14 cellular contexts compared by ENCODE assay signal in the genomic region with DNA sequence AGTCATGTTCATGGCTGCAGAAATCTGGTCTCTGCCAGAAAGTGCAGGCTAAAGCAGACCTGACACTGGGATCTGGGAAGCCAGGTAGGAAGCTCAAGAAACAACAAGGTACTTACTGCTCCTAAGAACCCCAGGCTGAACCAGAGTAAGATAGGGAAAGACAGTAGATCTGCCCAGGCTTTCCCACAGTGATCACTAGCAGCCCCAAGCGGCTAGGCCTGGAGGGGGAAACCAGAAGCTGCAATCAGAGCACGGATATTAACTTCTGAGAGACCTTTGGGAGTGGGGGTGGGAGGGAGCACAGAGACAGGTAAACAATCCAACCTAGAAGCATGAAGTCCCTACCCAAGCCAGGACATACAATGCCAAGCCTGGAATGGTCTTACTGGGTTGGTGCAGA.
A peak's percentile ranks its signal among the peaks of the same experiment; 100 is the strongest.
DNase-seq lines count a peak whose midpoint lies in the region; ATAC-seq and TF ChIP-seq lines count a peak whose summit lies in the region.
"Had no signal": no experiment of that assay in that cellular context is flagged by ENCODE, and none has a peak within 500 bp of the region (broad histone marks: within the 10 kb centered on the region; RNA-seq: fewer than 3 reads in every experiment).

No MANE protein-coding gene starts in this region.

- H3K79me2 ChIP-seq in smooth muscle cell (ENCODE audit: low read depth), result peaks cover 71% of the 10 kb centered on the region

- WGBS in body of pancreas, 2 donors, result 33 to 39% methylated on average over 2 of the region's 2 CpGs
- WGBS in smooth muscle cell (ENCODE audit: low lambda C conversion rate), result 44% methylated on average over 2 of the region's 2 CpGs

- H3K4me1 ChIP-seq in body of pancreas (peaks cover 26% of the 10 kb centered on the region), smooth muscle cell (ENCODE audit: low read depth) (peaks cover 10% of the 10 kb centered on the region)

- H3K9me3 ChIP-seq in body of pancreas (no peaks in the 10 kb centered on the region), smooth muscle cell (replicated peaks; ENCODE audit: low read depth) (no peaks in the 10 kb centered on the region)
- H3K9me3 ChIP-seq: neutrophil had no signal

- H3K27ac ChIP-seq in body of pancreas (peak overlapping the region in 3 of 4 donors; percentile 91 to 92 (median 91)), smooth muscle cell (ENCODE audit: low read depth) (no peak overlapping the region)
- H3K27ac ChIP-seq: neutrophil had no signal

- peak overlapping the region; percentile 97 for H3K4me2 ChIP-seq in smooth muscle cell

- intact Hi-C loops in body of pancreas (cut with DNase I), result no loop called here

- ATAC-seq in body of pancreas (no peak), HG02870 (IDR thresholded peaks at IDR 0.05; ENCODE audit: unreplicated experiment) (no peak)
- ATAC-seq: HCT116; stimulated activated naive B cell treated with anti-CD40 and anti-IgM and Interleukin-4, amounts not matched to agents 10 μg/mL and 1 μg/mL and 100 μg/mL, for 72 hours had no signal

- peaks cover 7% of the 10 kb centered on the region for H3F3A ChIP-seq in smooth muscle cell (ENCODE audit: low read depth)

- DNase-seq in NCI-H1092 treated with DMSO at 0.1 percent for 48 hours (lab: John Stamatoyannopoulos, UW) (peak; percentile 67), NCI-H1092 (lab: John Stamatoyannopoulos, UW) (no peak), body of pancreas (peak in 2 of 4 donors; percentile 16 to 19), islet precursor cell (peak; percentile 67), smooth muscle cell (lab: John Stamatoyannopoulos, UW; ENCODE audit: unreplicated experiment) (no peak), AML-193 (lab: John Stamatoyannopoulos, UW) (no peak), NCI-H2081 treated with DMSO at 0.1 percent for 48 hours (lab: John Stamatoyannopoulos, UW) (no peak)
- DNase-seq: activated CD8-positive, alpha-beta memory T cell treated with anti-CD3 and anti-CD28 coated beads, Interleukin-2, amount 50 U/mL, for 48 hours; NCI-H345; stimulated activated CD4-positive, alpha-beta T cell treated with anti-CD3 and anti-CD28 coated beads, Interleukin-1b, Interleukin-23, amount 100 ng/mL, for 48 hours; stimulated activated naive B cell treated with anti-CD40 and anti-IgM and Interleukin-4, amounts not matched to agents 10 μg/mL and 1 μg/mL and 100 μg/mL, for 72 hours had no signal

- no peak for TF ChIP-seq CTCF in body of pancreas (IDR thresholded peaks at IDR 0.05)
- no peak for TF ChIP-seq CTCF in smooth muscle cell (IDR thresholded peaks at IDR 0.05; ENCODE audit: borderline replicate concordance, insufficient read depth, poor library complexity, severe bottlenecking)

- H2AFZ ChIP-seq in smooth muscle cell (ENCODE audit: low read depth), result no peak overlapping the region

- no peaks in the 10 kb centered on the region for H4K20me1 ChIP-seq in smooth muscle cell (ENCODE audit: low read depth)

- H3K4me3 ChIP-seq in body of pancreas (no peak overlapping the region), smooth muscle cell (peak overlapping the region; percentile 80)

- no peak for TF ChIP-seq POLR2A in body of pancreas (IDR thresholded peaks at IDR 0.05)

- no peaks in the 10 kb centered on the region for H3K27me3 ChIP-seq in body of pancreas
- H3K27me3 ChIP-seq in smooth muscle cell (ENCODE audit: low read depth), result no peaks in the 10 kb centered on the region

- H3K36me3 ChIP-seq in body of pancreas (replicated peaks in 1 of 2; ENCODE audit: insufficient read depth in 1 of 2, low read depth in 2 of 2), result no peaks in the 10 kb centered on the region
- no peaks in the 10 kb centered on the region for H3K36me3 ChIP-seq in smooth muscle cell (ENCODE audit: low read depth)
- H3K36me3 ChIP-seq: neutrophil had no signal

- no peak overlapping the region for H3K9ac ChIP-seq in smooth muscle cell (ENCODE audit: low read depth)

Comparison
In these comparisons a context has a peak if more than half of its experiments do, and no peak if none do; other contexts are left out.
1. DNase-seq: peak in NCI-H1092 treated with DMSO at 0.1 percent for 48 hours (single experiment) and islet precursor cell (single experiment); none in NCI-H1092 (single experiment), smooth muscle cell (single experiment), AML-193 (0 of 2) and NCI-H2081 treated with DMSO at 0.1 percent for 48 hours (single experiment).